Comparison of ENCODE assay signal across 1 cellular context in the genomic region with DNA sequence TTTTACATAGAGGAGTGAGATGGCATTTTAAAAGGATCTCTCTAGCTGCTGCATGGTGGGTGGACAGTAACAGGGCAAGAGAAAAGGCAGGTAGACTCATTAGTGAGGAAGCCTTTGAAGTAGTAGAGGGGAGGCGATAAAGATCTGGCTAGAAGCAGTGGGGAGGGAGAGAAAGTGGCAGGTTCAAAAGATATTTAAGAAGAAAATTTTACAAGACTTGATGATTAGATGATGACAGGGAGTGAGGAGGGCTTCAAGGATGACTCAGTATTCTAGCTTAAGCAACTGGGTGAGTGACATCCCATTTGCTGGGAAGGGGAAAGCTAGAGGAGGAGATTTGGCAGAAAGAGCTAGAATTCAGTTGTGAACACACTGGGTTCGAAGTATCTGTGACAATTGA.
A peak's percentile ranks its signal among the peaks of the same experiment; 100 is the strongest.
TF ChIP-seq lines count a peak whose summit lies in the region.

No MANE protein-coding gene starts in this region.

TF ChIP-seq in K562, 482 proteins besides CTCF, POLR2A, EP300 and RAD21 (continued from another document and continues in another):
- TF ChIP-seq, protein P1, sequence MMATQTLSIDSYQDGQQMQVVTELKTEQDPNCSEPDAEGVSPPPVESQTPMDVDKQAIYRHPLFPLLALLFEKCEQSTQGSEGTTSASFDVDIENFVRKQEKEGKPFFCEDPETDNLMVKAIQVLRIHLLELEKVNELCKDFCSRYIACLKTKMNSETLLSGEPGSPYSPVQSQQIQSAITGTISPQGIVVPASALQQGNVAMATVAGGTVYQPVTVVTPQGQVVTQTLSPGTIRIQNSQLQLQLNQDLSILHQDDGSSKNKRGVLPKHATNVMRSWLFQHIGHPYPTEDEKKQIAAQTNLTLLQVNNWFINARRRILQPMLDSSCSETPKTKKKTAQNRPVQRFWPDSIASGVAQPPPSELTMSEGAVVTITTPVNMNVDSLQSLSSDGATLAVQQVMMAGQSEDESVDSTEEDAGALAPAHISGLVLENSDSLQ (IDR thresholded peaks at IDR 0.05): peak; percentile 95
- TF ChIP-seq NR2C2 (CRISPR knock-in tag; IDR thresholded peaks at IDR 0.05): no peak
- no peak for TF ChIP-seq NR2C2 (tag; IDR thresholded peaks at IDR 0.05)
- TF ChIP-seq PTRF (tag; IDR thresholded peaks at IDR 0.05): no peak
- TF ChIP-seq SMC3 (conservative IDR thresholded peaks at IDR 0.05; ENCODE audit: insufficient read depth, low read depth, low read length): no peak
- no peak for TF ChIP-seq TEAD4 (IDR thresholded peaks at IDR 0.05; ENCODE audit: low read length)
- TF ChIP-seq TEAD4 (CRISPR knock-in tag; IDR thresholded peaks at IDR 0.05; ENCODE audit: borderline replicate concordance): no peak
- TF ChIP-seq CHD4 (IDR thresholded peaks at IDR 0.05; ENCODE audit: insufficient read depth, insufficient replicate concordance, low read depth, low read length, poor library complexity, severe bottlenecking): no peak
- TF ChIP-seq, protein P2, sequence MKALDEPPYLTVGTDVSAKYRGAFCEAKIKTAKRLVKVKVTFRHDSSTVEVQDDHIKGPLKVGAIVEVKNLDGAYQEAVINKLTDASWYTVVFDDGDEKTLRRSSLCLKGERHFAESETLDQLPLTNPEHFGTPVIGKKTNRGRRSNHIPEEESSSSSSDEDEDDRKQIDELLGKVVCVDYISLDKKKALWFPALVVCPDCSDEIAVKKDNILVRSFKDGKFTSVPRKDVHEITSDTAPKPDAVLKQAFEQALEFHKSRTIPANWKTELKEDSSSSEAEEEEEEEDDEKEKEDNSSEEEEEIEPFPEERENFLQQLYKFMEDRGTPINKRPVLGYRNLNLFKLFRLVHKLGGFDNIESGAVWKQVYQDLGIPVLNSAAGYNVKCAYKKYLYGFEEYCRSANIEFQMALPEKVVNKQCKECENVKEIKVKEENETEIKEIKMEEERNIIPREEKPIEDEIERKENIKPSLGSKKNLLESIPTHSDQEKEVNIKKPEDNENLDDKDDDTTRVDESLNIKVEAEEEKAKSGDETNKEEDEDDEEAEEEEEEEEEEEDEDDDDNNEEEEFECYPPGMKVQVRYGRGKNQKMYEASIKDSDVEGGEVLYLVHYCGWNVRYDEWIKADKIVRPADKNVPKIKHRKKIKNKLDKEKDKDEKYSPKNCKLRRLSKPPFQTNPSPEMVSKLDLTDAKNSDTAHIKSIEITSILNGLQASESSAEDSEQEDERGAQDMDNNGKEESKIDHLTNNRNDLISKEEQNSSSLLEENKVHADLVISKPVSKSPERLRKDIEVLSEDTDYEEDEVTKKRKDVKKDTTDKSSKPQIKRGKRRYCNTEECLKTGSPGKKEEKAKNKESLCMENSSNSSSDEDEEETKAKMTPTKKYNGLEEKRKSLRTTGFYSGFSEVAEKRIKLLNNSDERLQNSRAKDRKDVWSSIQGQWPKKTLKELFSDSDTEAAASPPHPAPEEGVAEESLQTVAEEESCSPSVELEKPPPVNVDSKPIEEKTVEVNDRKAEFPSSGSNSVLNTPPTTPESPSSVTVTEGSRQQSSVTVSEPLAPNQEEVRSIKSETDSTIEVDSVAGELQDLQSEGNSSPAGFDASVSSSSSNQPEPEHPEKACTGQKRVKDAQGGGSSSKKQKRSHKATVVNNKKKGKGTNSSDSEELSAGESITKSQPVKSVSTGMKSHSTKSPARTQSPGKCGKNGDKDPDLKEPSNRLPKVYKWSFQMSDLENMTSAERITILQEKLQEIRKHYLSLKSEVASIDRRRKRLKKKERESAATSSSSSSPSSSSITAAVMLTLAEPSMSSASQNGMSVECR (CRISPR knock-in tag; IDR thresholded peaks at IDR 0.05): peak; percentile 46
- TF ChIP-seq, protein P3, sequence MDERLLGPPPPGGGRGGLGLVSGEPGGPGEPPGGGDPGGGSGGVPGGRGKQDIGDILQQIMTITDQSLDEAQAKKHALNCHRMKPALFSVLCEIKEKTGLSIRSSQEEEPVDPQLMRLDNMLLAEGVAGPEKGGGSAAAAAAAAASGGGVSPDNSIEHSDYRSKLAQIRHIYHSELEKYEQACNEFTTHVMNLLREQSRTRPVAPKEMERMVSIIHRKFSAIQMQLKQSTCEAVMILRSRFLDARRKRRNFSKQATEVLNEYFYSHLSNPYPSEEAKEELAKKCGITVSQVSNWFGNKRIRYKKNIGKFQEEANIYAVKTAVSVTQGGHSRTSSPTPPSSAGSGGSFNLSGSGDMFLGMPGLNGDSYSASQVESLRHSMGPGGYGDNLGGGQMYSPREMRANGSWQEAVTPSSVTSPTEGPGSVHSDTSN (CRISPR knock-in tag; IDR thresholded peaks at IDR 0.05; ENCODE audit: low read depth): peak; percentile 41; the same call in 1 of the 2 replicates
- TF ChIP-seq, protein P3 (tag; conservative IDR thresholded peaks at IDR 0.05; ENCODE audit: low read depth): peak; percentile 92
- no peak for TF ChIP-seq BRCA1 (IDR thresholded peaks at IDR 0.05)
- TF ChIP-seq BRCA1 (CRISPR knock-in tag; IDR thresholded peaks at IDR 0.05): no peak
- no peak for TF ChIP-seq SNRNP70 (optimal IDR thresholded peaks at IDR 0.05; ENCODE audit: low read depth, low read length)
- TF ChIP-seq ATF1 (CRISPR knock-in tag; IDR thresholded peaks at IDR 0.05): no peak
- TF ChIP-seq ATF1 (tag; IDR thresholded peaks at IDR 0.05): no peak
- TF ChIP-seq MTA1 (IDR thresholded peaks at IDR 0.05; ENCODE audit: borderline replicate concordance): no peak
- TF ChIP-seq, protein P4, sequence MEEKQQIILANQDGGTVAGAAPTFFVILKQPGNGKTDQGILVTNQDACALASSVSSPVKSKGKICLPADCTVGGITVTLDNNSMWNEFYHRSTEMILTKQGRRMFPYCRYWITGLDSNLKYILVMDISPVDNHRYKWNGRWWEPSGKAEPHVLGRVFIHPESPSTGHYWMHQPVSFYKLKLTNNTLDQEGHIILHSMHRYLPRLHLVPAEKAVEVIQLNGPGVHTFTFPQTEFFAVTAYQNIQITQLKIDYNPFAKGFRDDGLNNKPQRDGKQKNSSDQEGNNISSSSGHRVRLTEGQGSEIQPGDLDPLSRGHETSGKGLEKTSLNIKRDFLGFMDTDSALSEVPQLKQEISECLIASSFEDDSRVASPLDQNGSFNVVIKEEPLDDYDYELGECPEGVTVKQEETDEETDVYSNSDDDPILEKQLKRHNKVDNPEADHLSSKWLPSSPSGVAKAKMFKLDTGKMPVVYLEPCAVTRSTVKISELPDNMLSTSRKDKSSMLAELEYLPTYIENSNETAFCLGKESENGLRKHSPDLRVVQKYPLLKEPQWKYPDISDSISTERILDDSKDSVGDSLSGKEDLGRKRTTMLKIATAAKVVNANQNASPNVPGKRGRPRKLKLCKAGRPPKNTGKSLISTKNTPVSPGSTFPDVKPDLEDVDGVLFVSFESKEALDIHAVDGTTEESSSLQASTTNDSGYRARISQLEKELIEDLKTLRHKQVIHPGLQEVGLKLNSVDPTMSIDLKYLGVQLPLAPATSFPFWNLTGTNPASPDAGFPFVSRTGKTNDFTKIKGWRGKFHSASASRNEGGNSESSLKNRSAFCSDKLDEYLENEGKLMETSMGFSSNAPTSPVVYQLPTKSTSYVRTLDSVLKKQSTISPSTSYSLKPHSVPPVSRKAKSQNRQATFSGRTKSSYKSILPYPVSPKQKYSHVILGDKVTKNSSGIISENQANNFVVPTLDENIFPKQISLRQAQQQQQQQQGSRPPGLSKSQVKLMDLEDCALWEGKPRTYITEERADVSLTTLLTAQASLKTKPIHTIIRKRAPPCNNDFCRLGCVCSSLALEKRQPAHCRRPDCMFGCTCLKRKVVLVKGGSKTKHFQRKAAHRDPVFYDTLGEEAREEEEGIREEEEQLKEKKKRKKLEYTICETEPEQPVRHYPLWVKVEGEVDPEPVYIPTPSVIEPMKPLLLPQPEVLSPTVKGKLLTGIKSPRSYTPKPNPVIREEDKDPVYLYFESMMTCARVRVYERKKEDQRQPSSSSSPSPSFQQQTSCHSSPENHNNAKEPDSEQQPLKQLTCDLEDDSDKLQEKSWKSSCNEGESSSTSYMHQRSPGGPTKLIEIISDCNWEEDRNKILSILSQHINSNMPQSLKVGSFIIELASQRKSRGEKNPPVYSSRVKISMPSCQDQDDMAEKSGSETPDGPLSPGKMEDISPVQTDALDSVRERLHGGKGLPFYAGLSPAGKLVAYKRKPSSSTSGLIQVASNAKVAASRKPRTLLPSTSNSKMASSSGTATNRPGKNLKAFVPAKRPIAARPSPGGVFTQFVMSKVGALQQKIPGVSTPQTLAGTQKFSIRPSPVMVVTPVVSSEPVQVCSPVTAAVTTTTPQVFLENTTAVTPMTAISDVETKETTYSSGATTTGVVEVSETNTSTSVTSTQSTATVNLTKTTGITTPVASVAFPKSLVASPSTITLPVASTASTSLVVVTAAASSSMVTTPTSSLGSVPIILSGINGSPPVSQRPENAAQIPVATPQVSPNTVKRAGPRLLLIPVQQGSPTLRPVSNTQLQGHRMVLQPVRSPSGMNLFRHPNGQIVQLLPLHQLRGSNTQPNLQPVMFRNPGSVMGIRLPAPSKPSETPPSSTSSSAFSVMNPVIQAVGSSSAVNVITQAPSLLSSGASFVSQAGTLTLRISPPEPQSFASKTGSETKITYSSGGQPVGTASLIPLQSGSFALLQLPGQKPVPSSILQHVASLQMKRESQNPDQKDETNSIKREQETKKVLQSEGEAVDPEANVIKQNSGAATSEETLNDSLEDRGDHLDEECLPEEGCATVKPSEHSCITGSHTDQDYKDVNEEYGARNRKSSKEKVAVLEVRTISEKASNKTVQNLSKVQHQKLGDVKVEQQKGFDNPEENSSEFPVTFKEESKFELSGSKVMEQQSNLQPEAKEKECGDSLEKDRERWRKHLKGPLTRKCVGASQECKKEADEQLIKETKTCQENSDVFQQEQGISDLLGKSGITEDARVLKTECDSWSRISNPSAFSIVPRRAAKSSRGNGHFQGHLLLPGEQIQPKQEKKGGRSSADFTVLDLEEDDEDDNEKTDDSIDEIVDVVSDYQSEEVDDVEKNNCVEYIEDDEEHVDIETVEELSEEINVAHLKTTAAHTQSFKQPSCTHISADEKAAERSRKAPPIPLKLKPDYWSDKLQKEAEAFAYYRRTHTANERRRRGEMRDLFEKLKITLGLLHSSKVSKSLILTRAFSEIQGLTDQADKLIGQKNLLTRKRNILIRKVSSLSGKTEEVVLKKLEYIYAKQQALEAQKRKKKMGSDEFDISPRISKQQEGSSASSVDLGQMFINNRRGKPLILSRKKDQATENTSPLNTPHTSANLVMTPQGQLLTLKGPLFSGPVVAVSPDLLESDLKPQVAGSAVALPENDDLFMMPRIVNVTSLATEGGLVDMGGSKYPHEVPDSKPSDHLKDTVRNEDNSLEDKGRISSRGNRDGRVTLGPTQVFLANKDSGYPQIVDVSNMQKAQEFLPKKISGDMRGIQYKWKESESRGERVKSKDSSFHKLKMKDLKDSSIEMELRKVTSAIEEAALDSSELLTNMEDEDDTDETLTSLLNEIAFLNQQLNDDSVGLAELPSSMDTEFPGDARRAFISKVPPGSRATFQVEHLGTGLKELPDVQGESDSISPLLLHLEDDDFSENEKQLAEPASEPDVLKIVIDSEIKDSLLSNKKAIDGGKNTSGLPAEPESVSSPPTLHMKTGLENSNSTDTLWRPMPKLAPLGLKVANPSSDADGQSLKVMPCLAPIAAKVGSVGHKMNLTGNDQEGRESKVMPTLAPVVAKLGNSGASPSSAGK (IDR thresholded peaks at IDR 0.05): no peak
- TF ChIP-seq FOSL1 (tag; conservative IDR thresholded peaks at IDR 0.05): peak; percentile 63
- no peak for TF ChIP-seq SMAD4 (CRISPR knock-in tag; conservative IDR thresholded peaks at IDR 0.05)
- peak; percentile 81 for TF ChIP-seq ZNF316 (IDR thresholded peaks at IDR 0.05)
- 0 out of 2 replicates have a peak, but pooled peaks have one; percentile 27 for TF ChIP-seq HLTF (IDR thresholded peaks at IDR 0.05)
- TF ChIP-seq ZNF77 (CRISPR knock-in tag; IDR thresholded peaks at IDR 0.05): no peak
- TF ChIP-seq, protein P5, sequence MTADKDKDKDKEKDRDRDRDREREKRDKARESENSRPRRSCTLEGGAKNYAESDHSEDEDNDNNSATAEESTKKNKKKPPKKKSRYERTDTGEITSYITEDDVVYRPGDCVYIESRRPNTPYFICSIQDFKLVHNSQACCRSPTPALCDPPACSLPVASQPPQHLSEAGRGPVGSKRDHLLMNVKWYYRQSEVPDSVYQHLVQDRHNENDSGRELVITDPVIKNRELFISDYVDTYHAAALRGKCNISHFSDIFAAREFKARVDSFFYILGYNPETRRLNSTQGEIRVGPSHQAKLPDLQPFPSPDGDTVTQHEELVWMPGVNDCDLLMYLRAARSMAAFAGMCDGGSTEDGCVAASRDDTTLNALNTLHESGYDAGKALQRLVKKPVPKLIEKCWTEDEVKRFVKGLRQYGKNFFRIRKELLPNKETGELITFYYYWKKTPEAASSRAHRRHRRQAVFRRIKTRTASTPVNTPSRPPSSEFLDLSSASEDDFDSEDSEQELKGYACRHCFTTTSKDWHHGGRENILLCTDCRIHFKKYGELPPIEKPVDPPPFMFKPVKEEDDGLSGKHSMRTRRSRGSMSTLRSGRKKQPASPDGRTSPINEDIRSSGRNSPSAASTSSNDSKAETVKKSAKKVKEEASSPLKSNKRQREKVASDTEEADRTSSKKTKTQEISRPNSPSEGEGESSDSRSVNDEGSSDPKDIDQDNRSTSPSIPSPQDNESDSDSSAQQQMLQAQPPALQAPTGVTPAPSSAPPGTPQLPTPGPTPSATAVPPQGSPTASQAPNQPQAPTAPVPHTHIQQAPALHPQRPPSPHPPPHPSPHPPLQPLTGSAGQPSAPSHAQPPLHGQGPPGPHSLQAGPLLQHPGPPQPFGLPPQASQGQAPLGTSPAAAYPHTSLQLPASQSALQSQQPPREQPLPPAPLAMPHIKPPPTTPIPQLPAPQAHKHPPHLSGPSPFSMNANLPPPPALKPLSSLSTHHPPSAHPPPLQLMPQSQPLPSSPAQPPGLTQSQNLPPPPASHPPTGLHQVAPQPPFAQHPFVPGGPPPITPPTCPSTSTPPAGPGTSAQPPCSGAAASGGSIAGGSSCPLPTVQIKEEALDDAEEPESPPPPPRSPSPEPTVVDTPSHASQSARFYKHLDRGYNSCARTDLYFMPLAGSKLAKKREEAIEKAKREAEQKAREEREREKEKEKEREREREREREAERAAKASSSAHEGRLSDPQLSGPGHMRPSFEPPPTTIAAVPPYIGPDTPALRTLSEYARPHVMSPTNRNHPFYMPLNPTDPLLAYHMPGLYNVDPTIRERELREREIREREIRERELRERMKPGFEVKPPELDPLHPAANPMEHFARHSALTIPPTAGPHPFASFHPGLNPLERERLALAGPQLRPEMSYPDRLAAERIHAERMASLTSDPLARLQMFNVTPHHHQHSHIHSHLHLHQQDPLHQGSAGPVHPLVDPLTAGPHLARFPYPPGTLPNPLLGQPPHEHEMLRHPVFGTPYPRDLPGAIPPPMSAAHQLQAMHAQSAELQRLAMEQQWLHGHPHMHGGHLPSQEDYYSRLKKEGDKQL (CRISPR knock-in tag; IDR thresholded peaks at IDR 0.05; ENCODE audit: borderline replicate concordance): no peak
